ENCODE assay signal across 8 cellular contexts in the genomic region with DNA sequence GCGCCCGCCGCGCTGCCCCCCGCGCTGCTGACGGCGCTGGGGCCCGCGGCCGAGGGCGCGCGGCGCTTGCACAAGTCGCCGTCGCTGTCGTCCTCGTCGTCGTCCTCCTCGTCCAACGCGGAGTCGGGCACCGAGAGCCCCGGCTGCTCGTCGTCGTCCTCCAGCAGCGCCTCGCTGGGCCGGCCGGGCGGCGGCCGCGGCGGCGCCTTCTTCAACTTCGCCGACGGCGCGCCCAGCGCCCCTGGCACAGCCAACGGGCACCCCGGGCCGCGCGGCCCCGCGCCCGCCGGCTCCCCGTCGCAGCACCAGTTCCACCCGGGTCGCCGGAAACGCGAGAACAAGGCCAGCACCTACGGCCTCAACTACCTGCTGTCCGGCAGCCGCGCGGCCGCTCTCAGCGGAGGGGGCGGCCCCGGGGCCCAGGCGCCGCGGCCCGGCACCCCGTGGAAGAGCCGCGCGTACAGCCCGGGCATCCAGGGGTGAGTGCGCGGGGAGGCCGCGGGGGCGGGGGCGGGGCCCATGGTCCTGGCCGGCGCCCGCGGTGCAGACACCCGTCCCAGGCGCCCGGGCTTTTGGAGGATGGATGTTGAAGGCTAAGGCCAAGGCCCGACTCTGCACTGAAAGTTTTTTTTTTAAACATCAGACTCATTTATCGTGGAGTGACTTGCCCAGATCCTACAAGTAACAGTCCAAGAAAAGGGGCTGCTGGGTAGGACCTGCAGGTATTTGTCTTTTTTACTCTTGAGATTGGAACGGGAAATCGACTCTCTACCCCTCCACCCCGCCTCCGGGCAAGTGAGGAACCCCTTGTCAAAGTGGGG. TPM values are rescaled to one million over a fixed set of nuclear protein-coding genes. Genes with fewer than 3 reads are reported as not detected.
DNase-seq lines count a peak whose midpoint lies in the region; ATAC-seq, FAIRE-seq and TF ChIP-seq lines count a peak whose summit lies in the region.

No MANE protein-coding gene starts in this region.

- no peak for FAIRE-seq in endothelial cell of umbilical vein (lab: Jason Lieb, UNC)

- CTCF ChIA-PET in AG04450 (lab: Charles Lee) (no interaction called here), activated B cell treated with CpG ODN at 0.5 μM for 24 hours (lab: Charles Lee) (no interaction called here), endothelial cell of umbilical vein (lab: Charles Lee) (no interaction called here)

- H3K4me1 Mint-ChIP-seq in H9 (peaks cover 38 to 50% of the 10 kb centered on the region in 2 experiments), activated B cell treated with CpG ODN at 0.5 μM for 24 hours (peaks cover 54% of the 10 kb centered on the region), nephron progenitor cell (peaks cover 65% of the 10 kb centered on the region)

- H3K9ac ChIP-seq in H9 (ENCODE audit: extremely low read depth, insufficient read length, low read length): peak overlapping the region; percentile 20
- peak overlapping the region; percentile 32 for H3K9ac ChIP-seq in endothelial cell of umbilical vein (replicated peaks; ENCODE audit: extremely low read depth, insufficient read depth, low read length)

- no peak overlapping the region for H2BK5ac ChIP-seq in H9 (ENCODE audit: insufficient read length, low read length)

- peaks cover 4 to 13% (median 6%) of the 10 kb centered on the region in 3 experiments; a peak in 3 of 7 replicates for H3K36me3 Mint-ChIP-seq in H9 (ENCODE audit: insufficient read depth in 1 of 3, low read depth in 3 of 3)
- peaks cover 20% of the 10 kb centered on the region for H3K36me3 Mint-ChIP-seq in activated B cell treated with CpG ODN at 0.5 μM for 24 hours (ENCODE audit: low read depth)
- peaks cover 11% of the 10 kb centered on the region for H3K36me3 Mint-ChIP-seq in nephron progenitor cell (ENCODE audit: low read depth)

- no peaks in the 10 kb centered on the region for H3K9me1 ChIP-seq in endothelial cell of umbilical vein (replicated peaks; ENCODE audit: control insufficient read depth, extremely low read depth, insufficient read depth, low read length)

- POLR2A ChIA-PET in AG04450 (lab: Yijun Ruan, JAX) (no interaction called here), activated B cell treated with CpG ODN at 0.5 μM for 24 hours (lab: Charles Lee) (no interaction called here), endothelial cell of umbilical vein (lab: Charles Lee) (no interaction called here)

- no peak overlapping the region for H3K14ac ChIP-seq in H9 (ENCODE audit: insufficient read depth, low read length)

- H3K23ac ChIP-seq in H9 (ENCODE audit: insufficient read length, low read depth, low read length): no peak overlapping the region

- intact Hi-C loops in activated B cell treated with CpG ODN at 0.5 μM for 24 hours (cut with micrococcal nuclease): loop anchor here (1.0 to 10.0 kb wide), 2 partner anchors 8 to 960 kb away; no protein-coding TSS in a partner anchor
- intact Hi-C loops in endothelial cell of umbilical vein (cut with micrococcal nuclease): no loop called here

- no peak overlapping the region for H4K91ac ChIP-seq in H9 (ENCODE audit: insufficient read length, low read depth, low read length)

- H3T11ph ChIP-seq in H9 (ENCODE audit: low read length): no peak overlapping the region

- no peak for TF ChIP-seq CTCF in AG04450 (IDR thresholded peaks at IDR 0.05; ENCODE audit: low read depth, low read length)
- no peak for TF ChIP-seq CTCF in H9 (conservative IDR thresholded peaks at IDR 0.05)
- no peak for TF ChIP-seq CTCF in activated B cell treated with CpG ODN at 0.5 μM for 24 hours (IDR thresholded peaks at IDR 0.05)
- no peak for TF ChIP-seq CTCF in endothelial cell of umbilical vein (IDR thresholded peaks at IDR 0.05; ENCODE audit: extremely low read depth in 1 of 2, insufficient read depth in 1 of 2, low read depth in 1 of 2, low read length in 2 of 2)
- TF ChIP-seq CTCF in nephron progenitor cell (IDR thresholded peaks at IDR 0.05): no peak

- H2AFZ ChIP-seq in H9 (ENCODE audit: low read length) (no peak overlapping the region), endothelial cell of umbilical vein (ENCODE audit: low read depth, low read length) (peak overlapping the region; percentile 15)

- dilution Hi-C loops in endothelial cell of umbilical vein (cut with MboI; ENCODE audit: extremely low pct_ligation_motif_present, low sequenced_read_pairs): no loop called here

- no CpG with 5 or more reads among the region's 100 CpGs for WGBS in H9 (ENCODE audit: extremely low coverage, insufficient read length, low lambda C conversion rate)

- H2BK20ac ChIP-seq in H9 (ENCODE audit: low read depth, low read length, poor library complexity, severe bottlenecking): no peak overlapping the region

- H3K56ac ChIP-seq in H9 (ENCODE audit: insufficient read length, low read depth, low read length): no peak overlapping the region

- BruUV-seq in endothelial cell of umbilical vein (replicated peaks; lab: Mats Ljungman, UMichigan): no TSS peak

- H3K23me2 ChIP-seq in H9 (ENCODE audit: insufficient read length, low read depth, low read length, poor library complexity, severe bottlenecking): peaks cover 11% of the 10 kb centered on the region

- peaks cover 0 to 2% of the 10 kb centered on the region in 2 experiments for H3K36me3 ChIP-seq in endothelial cell of umbilical vein (ENCODE audit: control insufficient read depth in 2 of 2, extremely low read depth in 1 of 2, insufficient read depth in 2 of 2, low read length in 2 of 2)

- no peak overlapping the region for H4K8ac ChIP-seq in H9 (replicated peaks; ENCODE audit: insufficient read length, low read depth, low read length)

- no peak overlapping the region for H2BK15ac ChIP-seq in H9 (ENCODE audit: low read depth, low read length)

- no peak overlapping the region for H3K4ac ChIP-seq in H9 (ENCODE audit: low read depth, low read length)

- no peaks in the 10 kb centered on the region; the same call in 1 of the 2 replicates for H3K4me1 ChIP-seq in H9 (ENCODE audit: insufficient read depth, low read length)
- H3K4me1 ChIP-seq in endothelial cell of umbilical vein (ENCODE audit: control insufficient read depth, extremely low read depth, insufficient read depth, low read length): peaks cover 25% of the 10 kb centered on the region

- H3K27me3 Mint-ChIP-seq in H9 (ENCODE audit: low read depth) (peaks cover 18% of the 10 kb centered on the region), activated B cell treated with CpG ODN at 0.5 μM for 24 hours (no peaks in the 10 kb centered on the region), nephron progenitor cell (ENCODE audit: low read depth, poor library complexity) (peaks cover 7% of the 10 kb centered on the region)

- H3K27ac Mint-ChIP-seq in H9: no peak overlapping the region
- H3K27ac Mint-ChIP-seq in activated B cell treated with CpG ODN at 0.5 μM for 24 hours: peak overlapping the region; percentile 71
- no peak overlapping the region for H3K27ac Mint-ChIP-seq in nephron progenitor cell

- peaks cover 19% of the 10 kb centered on the region for H3K79me1 ChIP-seq in H9 (ENCODE audit: insufficient read depth, low read depth, low read length, poor library complexity, severe bottlenecking)

- no peak for ATAC-seq in activated B cell treated with CpG ODN at 0.5 μM for 24 hours (ENCODE audit: low read depth)
- no peak for ATAC-seq in HG03139 (IDR thresholded peaks at IDR 0.05; ENCODE audit: unreplicated experiment)
- no peak for ATAC-seq in GM19467 (IDR thresholded peaks at IDR 0.05; ENCODE audit: unreplicated experiment)

- H3K27me3 ChIP-seq in AG04450 (ENCODE audit: control insufficient read depth, insufficient read depth, low read length) (no peaks in the 10 kb centered on the region), H9 (ENCODE audit: insufficient read depth, low read length) (no peaks in the 10 kb centered on the region), endothelial cell of umbilical vein (ENCODE audit: control insufficient read depth in 2 of 2, insufficient read depth in 2 of 2, low read length in 2 of 2) (no peaks in the 10 kb centered on the region)

- H3K9me3 Mint-ChIP-seq in H9: no peaks in the 10 kb centered on the region; a peak in 2 of 5 replicates
- no peaks in the 10 kb centered on the region for H3K9me3 Mint-ChIP-seq in activated B cell treated with CpG ODN at 0.5 μM for 24 hours
- H3K9me3 Mint-ChIP-seq in nephron progenitor cell: no peaks in the 10 kb centered on the region

- H3K18ac ChIP-seq in H9 (ENCODE audit: insufficient read length, low read depth, low read length): no peak overlapping the region

- no peak overlapping the region for H4K5ac ChIP-seq in H9 (ENCODE audit: insufficient read length, low read depth, low read length)

- H2BK120ac ChIP-seq in H9 (ENCODE audit: low read depth, low read length, poor library complexity, severe bottlenecking): no peak overlapping the region

- H3K4me2 ChIP-seq in H9 (ENCODE audit: insufficient read depth, insufficient read length, low read length) (peak overlapping the region; percentile 75), endothelial cell of umbilical vein (ENCODE audit: insufficient read depth, low read length) (peak overlapping the region; percentile 89)

- H3K9me3 ChIP-seq in AG04450 (ENCODE audit: control insufficient read depth, insufficient read depth, low read length): no peaks in the 10 kb centered on the region; the same call in 1 of the 2 replicates
- H3K9me3 ChIP-seq in H9 (ENCODE audit: control insufficient read depth, low read depth, low read length): no peaks in the 10 kb centered on the region
- H3K9me3 ChIP-seq in endothelial cell of umbilical vein (replicated peaks; ENCODE audit: control insufficient read depth, insufficient read depth, low read length): no peaks in the 10 kb centered on the region

- DNase-seq in AG04450 (ENCODE audit: low read depth, low spot score) (no peak), H9 (no peak), activated B cell treated with CpG ODN at 0.5 μM for 24 hours (peak; percentile 41), endothelial cell of umbilical vein (ENCODE audit: low read depth, low spot score) (peak; percentile 12), nephron progenitor cell (peak; percentile 52), DMS79 treated with DMSO at 0.1 percent for 48 hours (lab: John Stamatoyannopoulos, UW) (no peak)

- peaks cover 29% of the 10 kb centered on the region; the same call in 1 of the 2 replicates for H3K79me2 ChIP-seq in H9 (ENCODE audit: insufficient read depth, low read length)
- H3K79me2 ChIP-seq in endothelial cell of umbilical vein (ENCODE audit: control insufficient read depth, insufficient read depth, low read length): peaks cover 54% of the 10 kb centered on the region

- no peak overlapping the region for H2AK5ac ChIP-seq in H9 (ENCODE audit: insufficient read length, low read length)

- peak overlapping the region; percentile 78 for H3K4me3 ChIP-seq in AG04450 (ENCODE audit: low read depth, low read length)
- H3K4me3 ChIP-seq in endothelial cell of umbilical vein (replicated peaks in 1 of 3; ENCODE audit: insufficient read depth in 1 of 3, low read depth in 1 of 3, low read length in 3 of 3): peak overlapping the region; percentile 74 to 82 (median 81)

- H3K4me3 Mint-ChIP-seq in H9: peak overlapping the region; percentile 78 to 88
- peak overlapping the region; percentile 84 for H3K4me3 Mint-ChIP-seq in activated B cell treated with CpG ODN at 0.5 μM for 24 hours
- H3K4me3 Mint-ChIP-seq in nephron progenitor cell: peak overlapping the region; percentile 90

- no peak for TF ChIP-seq POLR2A in endothelial cell of umbilical vein (IDR thresholded peaks at IDR 0.05; ENCODE audit: low read depth, low read length)

- H3K27ac ChIP-seq in AG04450 (ENCODE audit: low read depth, low read length) (peak overlapping the region; percentile 39), H9 (ENCODE audit: insufficient read length, low read depth, low read length) (no peak overlapping the region), endothelial cell of umbilical vein (ENCODE audit: insufficient read depth, low read depth, low read length) (peak overlapping the region; percentile 17)

- no peak overlapping the region for H2BK12ac ChIP-seq in H9 (ENCODE audit: insufficient read length, low read depth, low read length)

- H4K20me1 ChIP-seq in H9 (ENCODE audit: control insufficient read depth, insufficient read depth, insufficient read length) (peaks cover 11% of the 10 kb centered on the region), endothelial cell of umbilical vein (replicated peaks; ENCODE audit: control insufficient read depth, extremely low read depth, insufficient read depth, low read length) (peaks cover 5% of the 10 kb centered on the region)

RNA-seq across cellular contexts. Expression of gene TENT4A, which starts 1.2 kb away (rescaled TPM):
- polyA plus RNA-seq in AG04450 (2011; rRNA removed): 4.0 and 7.3 TPM in 2 replicates
- polyA minus RNA-seq in AG04450 (2011; rRNA and poly(A)+ RNA removed): 12.2 and 12.3 TPM in 2 replicates
- total RNA-seq in H9 (2021): 25.6 and 25.7 TPM in 2 replicates
- 42.4 and 51.2 TPM in 2 replicates for total RNA-seq in activated B cell treated with CpG ODN at 0.5 μM for 24 hours
- 33.5 and 35.4 TPM in 2 replicates for total RNA-seq in endothelial cell of umbilical vein
- polyA plus RNA-seq in endothelial cell of umbilical vein: 9.7 and 10.2 TPM in 2 replicates
- polyA plus RNA-seq in endothelial cell of umbilical vein (2011; cell fraction: cytosol; rRNA removed): 6.0 and 6.7 TPM in 2 replicates
- 67.8 and 80.5 TPM in 2 replicates for polyA plus RNA-seq in endothelial cell of umbilical vein (2011; cell fraction: nucleus; rRNA removed)
- 14.8 and 15.8 TPM in 2 replicates for polyA plus RNA-seq in endothelial cell of umbilical vein (2012)
- polyA minus RNA-seq in endothelial cell of umbilical vein: 17.9 and 28.2 TPM in 2 replicates
- polyA minus RNA-seq in endothelial cell of umbilical vein (2011; cell fraction: cytosol; rRNA and poly(A)+ RNA removed): 21.2 TPM
- 36.3 and 48.9 TPM in 2 replicates for polyA minus RNA-seq in endothelial cell of umbilical vein (2011; cell fraction: nucleus; rRNA and poly(A)+ RNA removed)

Comparison
In these comparisons a context has a peak if more than half of its experiments do, and no peak if none do; other contexts are left out.
1. DNase-seq: peak in activated B cell treated with CpG ODN at 0.5 μM for 24 hours (single experiment), endothelial cell of umbilical vein (single experiment) and nephron progenitor cell (single experiment); none in AG04450 (single experiment), H9 (single experiment) and DMS79 treated with DMSO at 0.1 percent for 48 hours (single experiment).
2. Peak in every context shown above with its lines, with median percentiles within 50 percentile points of each other: H3K4me3 Mint-ChIP-seq.